In the genomic region with DNA sequence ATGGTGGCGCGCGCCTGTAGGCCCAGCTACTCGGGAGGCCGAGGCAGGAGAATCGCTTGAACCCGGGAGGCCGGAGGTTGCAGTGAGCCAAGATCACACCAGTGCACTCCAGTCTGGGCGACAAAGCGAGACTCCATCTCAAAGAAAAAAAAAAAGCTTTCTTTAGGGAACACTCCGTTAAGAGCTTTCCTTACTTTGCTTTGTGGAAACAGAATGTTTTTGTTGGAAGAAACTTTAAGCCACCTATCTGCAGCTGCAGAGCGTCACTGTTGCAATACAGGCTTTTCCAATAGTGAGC, we compare ENCODE assay signal across 8 cellular contexts. TPM values are rescaled to one million over a fixed set of nuclear protein-coding genes. Genes with fewer than 3 reads are reported as not detected.
A peak's percentile ranks its signal among the peaks of the same experiment; 100 is the strongest.
DNase-seq lines count a peak whose midpoint lies in the region; ATAC-seq and TF ChIP-seq lines count a peak whose summit lies in the region.

No MANE protein-coding gene starts in this region.

- ATAC-seq in HG03571 (IDR thresholded peaks at IDR 0.05; ENCODE audit: unreplicated experiment) (no peak), GM18867 (IDR thresholded peaks at IDR 0.05; ENCODE audit: unreplicated experiment) (no peak), esophagus mucosa (no peak)

- H3K36me3 Mint-ChIP-seq in neural progenitor cell, result no peaks in the 10 kb centered on the region

- H3K4me1 ChIP-seq in ACC112 (ENCODE audit: control insufficient read depth, insufficient read depth, low read length, unreplicated experiment), result peaks cover 5% of the 10 kb centered on the region
- H3K4me1 ChIP-seq in Loucy (ENCODE audit: insufficient read depth, low read length, poor library complexity, severe bottlenecking), result no peaks in the 10 kb centered on the region
- peaks cover 5% of the 10 kb centered on the region for H3K4me1 ChIP-seq in neural progenitor cell

- no peaks in the 10 kb centered on the region for H3K9me2 ChIP-seq in Loucy (replicated peaks; ENCODE audit: low read depth, low read length)

- H3K4me3 ChIP-seq in ACC112 (ENCODE audit: low read depth, low read length) (peak overlapping the region; percentile 81), Loucy (ENCODE audit: low read length, poor library complexity, severe bottlenecking) (peak overlapping the region; percentile 81), choroid plexus epithelial cell (ENCODE audit: low read depth, low read length) (peak overlapping the region; percentile 79), neural progenitor cell (peak overlapping the region; percentile 86)

- H3K79me2 ChIP-seq in ACC112 (ENCODE audit: control insufficient read depth, insufficient read depth, low read length, unreplicated experiment) (no peaks in the 10 kb centered on the region), Loucy (ENCODE audit: insufficient read depth, low read length) (no peaks in the 10 kb centered on the region), neural progenitor cell (ENCODE audit: low read depth) (no peaks in the 10 kb centered on the region)

- H3K27ac Mint-ChIP-seq in neural progenitor cell, result no peak overlapping the region

- H4K20me1 ChIP-seq in Loucy (ENCODE audit: insufficient read depth, low read length, poor library complexity, severe bottlenecking), result no peaks in the 10 kb centered on the region
- H4K20me1 ChIP-seq in neural progenitor cell (ENCODE audit: low read depth), result no peaks in the 10 kb centered on the region

- H3K4me3 Mint-ChIP-seq in neural progenitor cell, result peak overlapping the region; percentile 86

- H3F3A ChIP-seq in Loucy (ENCODE audit: low read depth) (no peaks in the 10 kb centered on the region), neural progenitor cell (ENCODE audit: low read depth) (peaks cover 15% of the 10 kb centered on the region)

- TF ChIP-seq CTCF in Loucy (conservative IDR thresholded peaks at IDR 0.05; ENCODE audit: low read length) (no peak), choroid plexus epithelial cell (conservative IDR thresholded peaks at IDR 0.05; ENCODE audit: low read depth, low read length) (no peak), neural progenitor cell (IDR thresholded peaks at IDR 0.05) (no peak)

- H3K27ac ChIP-seq in ACC112 (ENCODE audit: low read depth, low read length) (no peak overlapping the region), neural progenitor cell (no peak overlapping the region)

- H3K4me2 ChIP-seq in Loucy (ENCODE audit: low read depth, low read length, poor library complexity, severe bottlenecking) (peak overlapping the region; percentile 21), neural progenitor cell (peak overlapping the region; percentile 93)

- DNase-seq in choroid plexus epithelial cell (ENCODE audit: low read depth), result no peak
- DNase-seq in neural progenitor cell (ENCODE audit: low spot score), result no peak
- DNase-seq in cerebellar cortex (ENCODE audit: low spot score), result no peak

- H3K9ac ChIP-seq in Loucy (ENCODE audit: low read depth, low read length, poor library complexity, severe bottlenecking) (no peak overlapping the region), neural progenitor cell (no peak overlapping the region)

- H2AFZ ChIP-seq in ACC112 (ENCODE audit: low read length, unreplicated experiment) (peak overlapping the region; percentile 93), Loucy (ENCODE audit: low read length) (no peak overlapping the region), neural progenitor cell (replicated peaks) (peak overlapping the region; percentile 97)

- H3K27me3 Mint-ChIP-seq in neural progenitor cell (ENCODE audit: insufficient read depth, low read depth), result peaks cover 3% of the 10 kb centered on the region

- peaks cover 3% of the 10 kb centered on the region for H3K4me1 Mint-ChIP-seq in neural progenitor cell

- no peaks in the 10 kb centered on the region for H3K27me3 ChIP-seq in ACC112 (ENCODE audit: insufficient read depth, low read length)
- H3K27me3 ChIP-seq in Loucy (ENCODE audit: insufficient read depth, low read length, poor library complexity, severe bottlenecking), result no peaks in the 10 kb centered on the region
- peaks cover 10% of the 10 kb centered on the region for H3K27me3 ChIP-seq in neural progenitor cell

- no peaks in the 10 kb centered on the region for H3K36me3 ChIP-seq in ACC112 (ENCODE audit: insufficient read depth, low read length)
- no peaks in the 10 kb centered on the region for H3K36me3 ChIP-seq in Loucy (ENCODE audit: insufficient read depth, low read length)
- H3K36me3 ChIP-seq in neural progenitor cell, result no peaks in the 10 kb centered on the region

- peaks cover 5% of the 10 kb centered on the region for H3K9me3 Mint-ChIP-seq in neural progenitor cell

- no peaks in the 10 kb centered on the region for H3K9me3 ChIP-seq in Loucy (ENCODE audit: insufficient read depth, low read depth, low read length)
- H3K9me3 ChIP-seq in neural progenitor cell (ENCODE audit: low read depth), result no peaks in the 10 kb centered on the region

RNA-seq across cellular contexts. Expression of gene TPK1, which starts 0.6 kb away (rescaled TPM):
- total RNA-seq in neural progenitor cell (ENCODE audit: low replicate concordance) (4.8 and 14.5 TPM in 2 replicates), esophagus mucosa (2.0 TPM)
